In genomic region chrX:138034136-138034535, GRCh38 we compare ENCODE assay signal across 15 cellular contexts.
DNase-seq lines count a peak whose midpoint lies in the region; ATAC-seq and TF ChIP-seq lines count a peak whose summit lies in the region.
"Had no signal": no experiment of that assay in that cellular context is flagged by ENCODE, and none has a peak within 500 bp of the region (broad histone marks: within the 10 kb centered on the region; RNA-seq: fewer than 3 reads in every experiment).

No MANE protein-coding gene starts in this region.

- no peaks in the 10 kb centered on the region for H3K27me3 ChIP-seq in RWPE2 (ENCODE audit: insufficient read depth, poor library complexity, severe bottlenecking)

- no peak for ATAC-seq in RWPE2 (ENCODE audit: low read depth)
- ATAC-seq in GM18867 (IDR thresholded peaks at IDR 0.05; ENCODE audit: unreplicated experiment) = no peak
- ATAC-seq: effector memory CD8-positive, alpha-beta T cell had no signal

- no peaks in the 10 kb centered on the region for H3K36me3 ChIP-seq in RWPE2 (ENCODE audit: low read depth)

- H3K4me3 Mint-ChIP-seq in nephron progenitor cell = no peak overlapping the region
- H3K4me3 Mint-ChIP-seq: activated naive CD4-positive, alpha-beta T cell treated with anti-CD3 and anti-CD28 coated beads for 36 hours; effector memory CD8-positive, alpha-beta T cell had no signal

- H3K27me3 Mint-ChIP-seq in nephron progenitor cell (ENCODE audit: low read depth, poor library complexity) = peaks cover 8% of the 10 kb centered on the region
- H3K27me3 Mint-ChIP-seq: effector memory CD8-positive, alpha-beta T cell had no signal

- H3K36me3 Mint-ChIP-seq in nephron progenitor cell (ENCODE audit: low read depth) = no peaks in the 10 kb centered on the region

- no peaks in the 10 kb centered on the region for H3K4me1 ChIP-seq in RWPE2 (ENCODE audit: insufficient read depth, poor library complexity, severe bottlenecking)

- no peaks in the 10 kb centered on the region for H3K4me1 Mint-ChIP-seq in nephron progenitor cell

- H3K9me3 Mint-ChIP-seq in nephron progenitor cell = peaks cover 29% of the 10 kb centered on the region
- H3K9me3 Mint-ChIP-seq: activated naive CD4-positive, alpha-beta T cell treated with anti-CD3 and anti-CD28 coated beads for 36 hours had no signal

- DNase-seq in NCI-H2029 (lab: John Stamatoyannopoulos, UW) (peak; percentile 7), NCI-H2029 treated with DMSO at 0.1 percent for 48 hours (lab: John Stamatoyannopoulos, UW) (no peak), NB4 (ENCODE audit: low read depth) (peak; percentile 5), RWPE2 (ENCODE audit: low spot score) (no peak), nephron progenitor cell (no peak), NCI-H446 (lab: John Stamatoyannopoulos, UW) (no peak)
- DNase-seq in activated naive CD4-positive, alpha-beta T cell treated with Interleukin-2 at 50 U/mL for 16 hours = no peak
- DNase-seq: activated naive CD4-positive, alpha-beta T cell treated with anti-CD3 and anti-CD28 coated beads for 36 hours; effector memory CD8-positive, alpha-beta T cell; NCI-H2227 treated with DMSO at 0.1 percent for 48 hours; small intestine; T1000 had no signal

- TF ChIP-seq CTCF in NB4 (IDR thresholded peaks at IDR 0.05; ENCODE audit: low read depth, low read length) (no peak), RWPE2 (IDR thresholded peaks at IDR 0.05; ENCODE audit: poor library complexity, severe bottlenecking) (peak; percentile 10), nephron progenitor cell (IDR thresholded peaks at IDR 0.05) (peak; percentile 35)

- no peak for TF ChIP-seq POLR2A in NB4 (IDR thresholded peaks at IDR 0.05; ENCODE audit: extremely low read depth, insufficient read length)

- no peak overlapping the region for H3K27ac ChIP-seq in RWPE2 (ENCODE audit: poor library complexity, severe bottlenecking)
- H3K27ac ChIP-seq: HL-60 had no signal

- no peak overlapping the region for H3K4me3 ChIP-seq in NB4 (ENCODE audit: low read depth, low read length)
- H3K4me3 ChIP-seq in RWPE2 (ENCODE audit: severe bottlenecking) = no peak overlapping the region
- H3K4me3 ChIP-seq: lung had no signal

- no peak overlapping the region for H3K27ac Mint-ChIP-seq in nephron progenitor cell
- H3K27ac Mint-ChIP-seq: activated naive CD4-positive, alpha-beta T cell treated with anti-CD3 and anti-CD28 coated beads for 36 hours; effector memory CD8-positive, alpha-beta T cell had no signal

- no peaks in the 10 kb centered on the region for H3K9me3 ChIP-seq in RWPE2 (ENCODE audit: severe bottlenecking)

Comparison
In these comparisons a context has a peak if more than half of its experiments do, and no peak if none do; other contexts are left out.
1. DNase-seq: peak in NCI-H2029 (single experiment) and NB4 (single experiment); none in NCI-H2029 treated with DMSO at 0.1 percent for 48 hours (single experiment), RWPE2 (single experiment), nephron progenitor cell (single experiment), NCI-H446 (0 of 2) and activated naive CD4-positive, alpha-beta T cell treated with Interleukin-2 at 50 U/mL for 16 hours (single experiment).